Comparison of ENCODE assay signal across 8 cellular contexts in the genomic region with DNA sequence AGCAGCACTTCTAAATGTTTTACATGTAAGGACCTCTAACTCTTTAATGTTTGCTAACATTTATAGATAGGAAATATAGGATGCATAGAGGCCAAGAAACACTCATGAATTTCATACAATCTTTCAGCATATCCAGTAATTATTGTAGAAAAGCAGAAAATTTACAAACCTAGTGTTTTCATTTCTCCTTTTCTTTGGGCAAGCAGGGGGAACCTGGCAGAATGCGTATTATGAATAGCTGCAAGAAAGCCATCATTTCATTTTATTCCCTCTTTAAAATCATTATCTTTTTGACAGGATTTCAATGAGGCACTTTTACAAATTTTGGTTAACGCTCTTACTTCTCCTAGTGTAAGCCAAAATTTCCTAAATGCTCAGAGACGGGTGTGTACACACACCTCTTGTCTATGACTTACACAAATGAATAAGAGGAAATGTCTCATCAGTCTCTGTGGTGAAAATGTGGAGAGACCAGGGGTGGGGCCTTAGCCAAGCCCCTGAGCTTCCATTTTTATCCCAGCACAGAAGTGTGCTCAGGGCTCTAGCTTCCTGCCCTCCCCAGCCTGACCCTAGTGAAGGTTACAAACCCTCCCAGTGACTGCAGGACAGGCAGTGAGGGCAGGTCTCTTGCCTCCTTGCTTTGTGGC.
DNase-seq lines count a peak whose midpoint lies in the region; ATAC-seq, FAIRE-seq and TF ChIP-seq lines count a peak whose summit lies in the region.

No MANE protein-coding gene starts in this region.

- WGBS in GM12878 (ENCODE audit: insufficient coverage, insufficient replicate concordance, low lambda C conversion rate, missing lambda C conversion rate) = 15% methylated on average over 3 of the region's 3 CpGs

- H2AFZ ChIP-seq in GM12878 (ENCODE audit: control insufficient read depth, low read depth, low read length) = no peak overlapping the region; the same call in 1 of the 2 replicates

- TF ChIP-seq CTCF in GM06990 (IDR thresholded peaks at IDR 0.05; ENCODE audit: insufficient read depth, low read length, poor library complexity, severe bottlenecking) (no peak), Panc1 (IDR thresholded peaks at IDR 0.05) (no peak), GM12878 (IDR thresholded peaks at IDR 0.05 in 2 of 3, conservative IDR thresholded peaks at IDR 0.05 in 1 of 3; ENCODE audit: control insufficient read depth in 2 of 3, extremely low read depth in 1 of 3, insufficient read depth in 1 of 3, low read depth in 3 of 3, low read length in 3 of 3) (no peak), nephron (IDR thresholded peaks at IDR 0.05; ENCODE audit: unreplicated experiment in 3 of 3) (no peak), endothelial cell (IDR thresholded peaks at IDR 0.05; ENCODE audit: unreplicated experiment) (no peak), glutamatergic neuron (IDR thresholded peaks at IDR 0.05; ENCODE audit: partially characterized antibody, unreplicated experiment) (no peak)

- CTCF ChIA-PET in Panc1 (lab: Charles Lee) (interaction anchor here (0.5 kb wide), 1 partner anchor 29 kb away, joined by 6 read pairs; no protein-coding TSS in a partner anchor), GM12878 (lab: Yijun Ruan, JAX) (interaction anchor here (1.0 to 2.2 kb wide), 3 partner anchors 30 to 50 kb away, joined by 3 to 4 read pairs (median 4); no protein-coding TSS in a partner anchor)

- no peaks in the 10 kb centered on the region for H3K79me2 ChIP-seq in GM12878 (ENCODE audit: control insufficient read depth, insufficient read depth, low read length)

- DNase-seq in GM06990 (ENCODE audit: extremely low read depth, insufficient read length) (peak; percentile 48), Panc1 (ENCODE audit: low read depth, low spot score) (peak; percentile 25), GM12878 (ENCODE audit: low read depth, low spot score) (peak; percentile 52), endothelial cell (ENCODE audit: low spot score) (no peak), glutamatergic neuron (no peak), NCI-H446 (lab: John Stamatoyannopoulos, UW) (no peak)

- intact Hi-C loops in Panc1 (cut with micrococcal nuclease; ENCODE audit: unreplicated experiment) (no loop called here), GM12878 (cut with micrococcal nuclease; ENCODE audit: unreplicated experiment) (no loop called here)

- peak; percentile 81 for ATAC-seq in HG02588 (IDR thresholded peaks at IDR 0.05; ENCODE audit: unreplicated experiment)
- 0 out of 2 replicates have a peak, but pooled peaks have one; percentile 30 for ATAC-seq in Panc1
- peak; percentile 88 for ATAC-seq in GM12878

- H4K20me1 ChIP-seq in GM12878 (ENCODE audit: control insufficient read depth, insufficient read depth) = no peaks in the 10 kb centered on the region

- no peak for TF ChIP-seq POLR2A in GM12878 (IDR thresholded peaks at IDR 0.05; ENCODE audit: low read depth, low read length)

- no peak for FAIRE-seq in GM12878 (lab: Jason Lieb, UNC)

- peak overlapping the region; percentile 31 for H3K4me2 ChIP-seq in GM12878 (ENCODE audit: control insufficient read depth, insufficient read depth)

- peaks cover 42% of the 10 kb centered on the region for H3K4me1 Mint-ChIP-seq in nephron
- peaks cover 34% of the 10 kb centered on the region for H3K4me1 Mint-ChIP-seq in endothelial cell (ENCODE audit: unreplicated experiment)
- H3K4me1 Mint-ChIP-seq in glutamatergic neuron (ENCODE audit: low read depth, unreplicated experiment) = peaks cover 4% of the 10 kb centered on the region

- H3K9me3 Mint-ChIP-seq in nephron = no peaks in the 10 kb centered on the region
- H3K9me3 Mint-ChIP-seq in endothelial cell (ENCODE audit: unreplicated experiment) = no peaks in the 10 kb centered on the region
- no peaks in the 10 kb centered on the region for H3K9me3 Mint-ChIP-seq in glutamatergic neuron (ENCODE audit: unreplicated experiment)

- RAD21 ChIA-PET in GM12878 (lab: Charles Lee; ENCODE audit: unreplicated experiment) = interaction anchor here (0.6 to 2.0 kb wide), 4 partner anchors 38 to 75 kb away, joined by 3 to 6 read pairs (median 4); no protein-coding TSS in a partner anchor

- H3K9me3 ChIP-seq in Panc1 (ENCODE audit: control insufficient read depth, insufficient read depth, low read depth, low read length) = no peaks in the 10 kb centered on the region
- no peaks in the 10 kb centered on the region for H3K9me3 ChIP-seq in GM12878 (replicated peaks; ENCODE audit: control insufficient read depth, insufficient read depth, low read length)

- in situ Hi-C loops in Panc1 (cut with HindIII; ENCODE audit: low pct_unique_long_range_greater_than_20kb, low sequenced_read_pairs) (no loop called here), GM12878 (cut with MboI) (no loop called here)

- no peaks in the 10 kb centered on the region for H3K36me3 Mint-ChIP-seq in nephron (ENCODE audit: low read depth)
- H3K36me3 Mint-ChIP-seq in endothelial cell (ENCODE audit: low read depth, unreplicated experiment) = no peaks in the 10 kb centered on the region
- H3K36me3 Mint-ChIP-seq in glutamatergic neuron (ENCODE audit: unreplicated experiment) = no peaks in the 10 kb centered on the region

- H3K27ac ChIP-seq in Panc1 (ENCODE audit: low read length) (no peak overlapping the region), GM12878 (ENCODE audit: control insufficient read depth, insufficient read depth) (no peak overlapping the region)

- H3K36me3 ChIP-seq in GM06990 (ENCODE audit: control insufficient read depth, insufficient read depth, low read length) = no peaks in the 10 kb centered on the region
- H3K36me3 ChIP-seq in Panc1 (ENCODE audit: control insufficient read depth, insufficient read depth, low read length) = no peaks in the 10 kb centered on the region
- no peaks in the 10 kb centered on the region for H3K36me3 ChIP-seq in GM12878 (ENCODE audit: control insufficient read depth in 2 of 2, insufficient read depth in 2 of 2, low read length in 1 of 2)

- TF ChIP-seq EP300 in GM12878 (IDR thresholded peaks at IDR 0.05; ENCODE audit: borderline replicate concordance in 1 of 2, control insufficient read depth in 1 of 2, low read depth in 2 of 2, low read length in 2 of 2) = no peak

- H3K27ac Mint-ChIP-seq in nephron (peak overlapping the region in 2 of 3 experiments; percentile 49 to 78), endothelial cell (ENCODE audit: unreplicated experiment) (no peak overlapping the region), glutamatergic neuron (ENCODE audit: unreplicated experiment) (no peak overlapping the region)

- SMC1A ChIA-PET in GM12878 (lab: Charles Lee; ENCODE audit: uncharacterized antibody, unreplicated experiment) = interaction anchor here (0.7 to 2.4 kb wide), 17 partner anchors 15 to 94 kb away, joined by 3 to 9 read pairs (median 3); no protein-coding TSS in a partner anchor

- H3K4me3 ChIP-seq in GM06990 (replicated peaks; ENCODE audit: low read depth, low read length) (no peak overlapping the region), Panc1 (ENCODE audit: low read depth in 2 of 2, low read length in 2 of 2) (no peak overlapping the region), GM12878 (no peak overlapping the region)

- H3K27me3 Mint-ChIP-seq in nephron (ENCODE audit: low read depth) = no peaks in the 10 kb centered on the region
- H3K27me3 Mint-ChIP-seq in endothelial cell (ENCODE audit: unreplicated experiment) = no peaks in the 10 kb centered on the region
- H3K27me3 Mint-ChIP-seq in glutamatergic neuron (ENCODE audit: unreplicated experiment) = no peaks in the 10 kb centered on the region

- H3K4me3 Mint-ChIP-seq in nephron (no peak overlapping the region), endothelial cell (ENCODE audit: unreplicated experiment) (no peak overlapping the region), glutamatergic neuron (ENCODE audit: unreplicated experiment) (no peak overlapping the region)

- H3K9ac ChIP-seq in GM12878 (ENCODE audit: control insufficient read depth, insufficient read depth, low read length) = no peak overlapping the region

- BruUV-seq in Panc1 (replicated peaks; lab: Mats Ljungman, UMichigan) (no TSS peak), GM12878 (replicated peaks; lab: Mats Ljungman, UMichigan) (no TSS peak)

- no peak for TF ChIP-seq RAD21 in GM12878 (IDR thresholded peaks at IDR 0.05; ENCODE audit: insufficient read depth, low read depth, low read length)

- POLR2A ChIA-PET in Panc1 (lab: Charles Lee) (interaction anchor here (0.6 kb wide), 1 partner anchor 1147 kb away, joined by 6 read pairs; no protein-coding TSS in a partner anchor), GM12878 (lab: Charles Lee) (interaction anchor here (1.2 kb wide), 1 partner anchor 54 kb away, joined by 4 read pairs; no protein-coding TSS in a partner anchor)

- peaks cover 3% of the 10 kb centered on the region; the same call in 1 of the 2 replicates for H3K4me1 ChIP-seq in Panc1 (ENCODE audit: control insufficient read depth, insufficient read depth, low read length)
- peaks cover 28% of the 10 kb centered on the region for H3K4me1 ChIP-seq in GM12878 (ENCODE audit: control insufficient read depth, insufficient read depth, low read length)

- H3K27me3 ChIP-seq in GM06990 (replicated peaks; ENCODE audit: control insufficient read depth, insufficient read depth, low read length) (no peaks in the 10 kb centered on the region), Panc1 (ENCODE audit: control insufficient read depth, insufficient read depth, low read length) (no peaks in the 10 kb centered on the region), GM12878 (replicated peaks in 1 of 2; ENCODE audit: control insufficient read depth in 2 of 2, insufficient read depth in 2 of 2, low read length in 1 of 2) (no peaks in the 10 kb centered on the region)

TF ChIP-seq in GM12878, 131 proteins besides CTCF, POLR2A, EP300 and RAD21 (continues in another document):
- TF ChIP-seq ETV6 (conservative IDR thresholded peaks at IDR 0.05 in 1 of 2, IDR thresholded peaks at IDR 0.05 in 1 of 2; ENCODE audit: borderline replicate concordance in 1 of 2, low read depth in 1 of 2) (peak in 1 of 2 experiments; percentile 48; a peak in 1 of 4 replicates), SMC3 (IDR thresholded peaks at IDR 0.05; ENCODE audit: borderline replicate concordance, low read length) (no peak), CBX5 (IDR thresholded peaks at IDR 0.05; ENCODE audit: low read depth) (no peak), FOXM1 (IDR thresholded peaks at IDR 0.05; ENCODE audit: low read depth, low read length) (0 out of 2 replicates have a peak, but pooled peaks have one; percentile 37), TCF3 (IDR thresholded peaks at IDR 0.05; ENCODE audit: borderline replicate concordance, insufficient read depth, low read depth, low read length) (no peak), NFIC (IDR thresholded peaks at IDR 0.05; ENCODE audit: low read depth, low read length) (peak; percentile 80), FOXK2 (IDR thresholded peaks at IDR 0.05) (no peak)

Comparison
In these comparisons a context has a peak if more than half of its experiments do, and no peak if none do; other contexts are left out.
1. DNase-seq: peak in GM06990 (single experiment), Panc1 (single experiment) and GM12878 (single experiment); none in endothelial cell (single experiment), glutamatergic neuron (single experiment) and NCI-H446 (0 of 2).
2. ATAC-seq: peak in every context shown above with its lines; median percentile 88 in GM12878; 81 in HG02588; 30 in Panc1.
3. H3K27ac Mint-ChIP-seq: peak in nephron (2 of 3); none in endothelial cell (single experiment) and glutamatergic neuron (single experiment).